Comparison of ENCODE assay signal across 1 cellular context in the genomic region with DNA sequence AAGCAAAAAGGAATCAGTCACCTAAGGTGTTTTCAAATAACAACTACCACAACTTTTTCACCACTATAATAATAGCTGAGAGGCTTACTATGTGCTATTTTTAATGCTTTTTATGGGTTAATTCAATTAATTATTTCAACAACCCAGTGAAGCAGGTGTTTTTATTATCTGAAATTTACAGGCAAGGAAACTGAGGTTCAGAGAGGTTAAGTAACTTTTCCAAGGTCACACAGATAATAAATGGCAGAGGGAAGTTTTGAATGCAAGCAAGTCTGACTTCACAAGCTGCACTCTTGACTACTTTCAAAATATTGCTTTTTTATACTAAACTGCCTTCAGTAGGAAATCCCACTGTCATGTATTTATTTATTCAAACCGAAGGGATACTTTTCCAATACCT.
A peak's percentile ranks its signal among the peaks of the same experiment; 100 is the strongest.
TF ChIP-seq lines count a peak whose summit lies in the region.

No MANE protein-coding gene starts in this region.

TF ChIP-seq in H1, 55 proteins besides CTCF, POLR2A, EP300 and RAD21:
- TF ChIP-seq KDM1A (IDR thresholded peaks at IDR 0.05; ENCODE audit: borderline replicate concordance, low read length) (peak; percentile 28; the same call in 1 of the 2 replicates), NRF1 (IDR thresholded peaks at IDR 0.05; ENCODE audit: low read depth, low read length) (no peak), RFX5 (IDR thresholded peaks at IDR 0.05; ENCODE audit: borderline replicate concordance, low read depth, low read length) (no peak), CHD2 (IDR thresholded peaks at IDR 0.05; ENCODE audit: low read length) (no peak)
